17 cellular contexts compared by ENCODE assay signal in genomic region chr9:84121991-84122523, GRCh38.
DNase-seq lines count a peak whose midpoint lies in the region; ATAC-seq and TF ChIP-seq lines count a peak whose summit lies in the region.
"Had no signal": no experiment of that assay in that cellular context is flagged by ENCODE, and none has a peak within 500 bp of the region (broad histone marks: within the 10 kb centered on the region; RNA-seq: fewer than 3 reads in every experiment).

No MANE protein-coding gene starts in this region.

- H3K9me3 Mint-ChIP-seq in CD4-positive, alpha-beta memory T cell, result peaks cover under 1 to 13% (median 9%) of the 10 kb centered on the region in 8 donors
- no peaks in the 10 kb centered on the region for H3K9me3 Mint-ChIP-seq in activated CD8-positive, alpha-beta T cell treated with anti-CD3 and anti-CD28 coated beads, Interleukin-2, amount 10 ng/mL, durations not matched to agents 7 days and 5 days (ENCODE audit: insufficient read depth)

- DNase-seq in A172 (ENCODE audit: low spot score), result peak; percentile 28
- DNase-seq in GM04504 (ENCODE audit: low read depth), result peak; percentile 71
- peak; percentile 68 to 89 for DNase-seq in SJCRH30
- peak; percentile 90 for DNase-seq in fibroblast of villous mesenchyme (ENCODE audit: low read depth)
- no peak for DNase-seq in CD4-positive, alpha-beta memory T cell
- DNase-seq in activated CD8-positive, alpha-beta T cell treated with anti-CD3 and anti-CD28 coated beads, Interleukin-2, amount 10 ng/mL, durations not matched to agents 7 days and 5 days, result no peak
- DNase-seq in upper lobe of left lung, result no peak
- no peak for DNase-seq in activated naive CD4-positive, alpha-beta T cell (lab: John Stamatoyannopoulos, UW)
- DNase-seq: activated T-cell treated with anti-CD3 and anti-CD28 coated beads, Interleukin-2, amount 50 U/mL, for 4 hours; H7; KBM-7; natural killer cell; NCI-H2081 treated with DMSO at 0.1 percent for 48 hours had no signal

- CTCF ChIA-PET in CD4-positive, alpha-beta memory T cell (lab: Charles Lee; ENCODE audit: partially characterized antibody), result no interaction called here
- CTCF ChIA-PET in activated CD8-positive, alpha-beta T cell treated with anti-CD3 and anti-CD28 coated beads, Interleukin-2, amount 10 ng/mL, durations not matched to agents 7 days and 5 days (lab: Charles Lee), result no interaction called here

- no peak for TF ChIP-seq EP300 in upper lobe of left lung (IDR thresholded peaks at IDR 0.05)

- TF ChIP-seq POLR2A in upper lobe of left lung (IDR thresholded peaks at IDR 0.05), result no peak

- H3K27me3 ChIP-seq in SJCRH30 (no peaks in the 10 kb centered on the region), upper lobe of left lung (no peaks in the 10 kb centered on the region)
- no peaks in the 10 kb centered on the region for H3K27me3 ChIP-seq in CD4-positive, alpha-beta memory T cell (ENCODE audit: insufficient read depth, low read length)
- H3K27me3 ChIP-seq: ascending aorta; BLaER1 treated with 17β-estradiol and CSF1 and Interleukin-3, amounts not matched to agents 10 nM and 100 nM had no signal

- WGBS in upper lobe of left lung, 2 donors, result 35 to 60% methylated on average over 1 of the region's 1 CpG

- H3K36me3 Mint-ChIP-seq in CD4-positive, alpha-beta memory T cell, result no peaks in the 10 kb centered on the region
- no peaks in the 10 kb centered on the region for H3K36me3 Mint-ChIP-seq in activated CD8-positive, alpha-beta T cell treated with anti-CD3 and anti-CD28 coated beads, Interleukin-2, amount 10 ng/mL, durations not matched to agents 7 days and 5 days (ENCODE audit: low read depth)

- POLR2A ChIA-PET in CD4-positive, alpha-beta memory T cell (lab: Charles Lee; ENCODE audit: partially characterized antibody), result no interaction called here
- POLR2A ChIA-PET in activated CD8-positive, alpha-beta T cell treated with anti-CD3 and anti-CD28 coated beads, Interleukin-2, amount 10 ng/mL, durations not matched to agents 7 days and 5 days (lab: Charles Lee), result no interaction called here

- H3K27ac Mint-ChIP-seq in CD4-positive, alpha-beta memory T cell, result no peak overlapping the region
- no peak overlapping the region for H3K27ac Mint-ChIP-seq in activated CD8-positive, alpha-beta T cell treated with anti-CD3 and anti-CD28 coated beads, Interleukin-2, amount 10 ng/mL, durations not matched to agents 7 days and 5 days
- H3K27ac Mint-ChIP-seq: natural killer cell had no signal

- no peak overlapping the region for H3K4me3 Mint-ChIP-seq in CD4-positive, alpha-beta memory T cell
- H3K4me3 Mint-ChIP-seq in activated CD8-positive, alpha-beta T cell treated with anti-CD3 and anti-CD28 coated beads, Interleukin-2, amount 10 ng/mL, durations not matched to agents 7 days and 5 days, result no peak overlapping the region
- H3K4me3 Mint-ChIP-seq: activated T-cell treated with anti-CD3 and anti-CD28 coated beads, Interleukin-2, amount 50 U/mL, for 4 hours; natural killer cell had no signal

- peak overlapping the region; percentile 1; the same call in 1 of the 2 replicates for H3K27ac ChIP-seq in SJCRH30
- no peak overlapping the region for H3K27ac ChIP-seq in CD4-positive, alpha-beta memory T cell (ENCODE audit: low read depth, low read length)
- H3K27ac ChIP-seq in upper lobe of left lung, result no peak overlapping the region
- H3K27ac ChIP-seq: ascending aorta; BLaER1 treated with 17β-estradiol and CSF1 and Interleukin-3, amounts not matched to agents 10 nM and 100 nM; epithelial cell of prostate; VCaP had no signal

- no peak for ATAC-seq in activated CD8-positive, alpha-beta T cell treated with anti-CD3 and anti-CD28 coated beads, Interleukin-2, amount 10 ng/mL, durations not matched to agents 7 days and 5 days
- ATAC-seq in upper lobe of left lung (ENCODE audit: low FRiP score in 2 of 2), result no peak
- ATAC-seq: activated T-cell treated with anti-CD3 and anti-CD28 coated beads, Interleukin-2, amount 50 U/mL, for 4 hours; natural killer cell had no signal

- intact Hi-C loops in CD4-positive, alpha-beta memory T cell (cut with micrococcal nuclease), result no loop called here

- H3K36me3 ChIP-seq in SJCRH30, result no peaks in the 10 kb centered on the region
- H3K36me3 ChIP-seq in CD4-positive, alpha-beta memory T cell (ENCODE audit: insufficient read depth, low read length), result no peaks in the 10 kb centered on the region
- no peaks in the 10 kb centered on the region for H3K36me3 ChIP-seq in upper lobe of left lung
- H3K36me3 ChIP-seq: ascending aorta; BLaER1 treated with 17β-estradiol and CSF1 and Interleukin-3, amounts not matched to agents 10 nM and 100 nM had no signal

- peaks cover 0 to 3% (median 0%) of the 10 kb centered on the region in 4 donors for H3K4me1 Mint-ChIP-seq in CD4-positive, alpha-beta memory T cell
- no peaks in the 10 kb centered on the region for H3K4me1 Mint-ChIP-seq in activated CD8-positive, alpha-beta T cell treated with anti-CD3 and anti-CD28 coated beads, Interleukin-2, amount 10 ng/mL, durations not matched to agents 7 days and 5 days (ENCODE audit: low read depth)
- H3K4me1 Mint-ChIP-seq: natural killer cell had no signal

- H3K27me3 Mint-ChIP-seq in CD4-positive, alpha-beta memory T cell, result peaks cover 7 to 18% of the 10 kb centered on the region in 2 donors
- H3K27me3 Mint-ChIP-seq in activated CD8-positive, alpha-beta T cell treated with anti-CD3 and anti-CD28 coated beads, Interleukin-2, amount 10 ng/mL, durations not matched to agents 7 days and 5 days (ENCODE audit: low read depth), result peaks cover 10% of the 10 kb centered on the region

- H3K4me1 ChIP-seq in SJCRH30 (peaks cover 33% of the 10 kb centered on the region), upper lobe of left lung (peaks cover 0 to 3% (median 0%) of the 10 kb centered on the region in 4 donors)
- no peaks in the 10 kb centered on the region for H3K4me1 ChIP-seq in CD4-positive, alpha-beta memory T cell (ENCODE audit: insufficient read depth, low read length)
- H3K4me1 ChIP-seq: ascending aorta; BLaER1 treated with 17β-estradiol and CSF1 and Interleukin-3, amounts not matched to agents 10 nM and 100 nM had no signal

- TF ChIP-seq CTCF in fibroblast of villous mesenchyme (IDR thresholded peaks at IDR 0.05; ENCODE audit: insufficient read depth, low read depth, low read length) (no peak), upper lobe of left lung (IDR thresholded peaks at IDR 0.05) (no peak)

- H3K4me3 ChIP-seq in SJCRH30 (no peak overlapping the region), fibroblast of villous mesenchyme (ENCODE audit: low read depth, low read length) (no peak overlapping the region), upper lobe of left lung (no peak overlapping the region)
- H3K4me3 ChIP-seq in CD4-positive, alpha-beta memory T cell (ENCODE audit: low read length in 2 of 2), result no peak overlapping the region
- H3K4me3 ChIP-seq: ascending aorta; BLaER1 treated with 17β-estradiol and CSF1 and Interleukin-3, amounts not matched to agents 10 nM and 100 nM had no signal

- H3K9me3 ChIP-seq in SJCRH30 (replicated peaks), result no peaks in the 10 kb centered on the region; the same call in 1 of the 2 replicates
- no peaks in the 10 kb centered on the region for H3K9me3 ChIP-seq in CD4-positive, alpha-beta memory T cell (ENCODE audit: control insufficient read depth in 1 of 2, low read length in 2 of 2)
- H3K9me3 ChIP-seq in upper lobe of left lung, result no peaks in the 10 kb centered on the region
- H3K9me3 ChIP-seq: ascending aorta had no signal

Comparison
In these comparisons a context has a peak if more than half of its experiments do, and no peak if none do; other contexts are left out.
1. DNase-seq: peak in A172 (single experiment), GM04504 (single experiment), SJCRH30 (2 of 2) and fibroblast of villous mesenchyme (single experiment); none in CD4-positive, alpha-beta memory T cell (0 of 5), activated CD8-positive, alpha-beta T cell treated with anti-CD3 and anti-CD28 coated beads, Interleukin-2, amount 10 ng/mL, durations not matched to agents 7 days and 5 days (single experiment), upper lobe of left lung (0 of 2) and activated naive CD4-positive, alpha-beta T cell (0 of 4).